28 cellular contexts compared by ENCODE assay signal in the genomic region with DNA sequence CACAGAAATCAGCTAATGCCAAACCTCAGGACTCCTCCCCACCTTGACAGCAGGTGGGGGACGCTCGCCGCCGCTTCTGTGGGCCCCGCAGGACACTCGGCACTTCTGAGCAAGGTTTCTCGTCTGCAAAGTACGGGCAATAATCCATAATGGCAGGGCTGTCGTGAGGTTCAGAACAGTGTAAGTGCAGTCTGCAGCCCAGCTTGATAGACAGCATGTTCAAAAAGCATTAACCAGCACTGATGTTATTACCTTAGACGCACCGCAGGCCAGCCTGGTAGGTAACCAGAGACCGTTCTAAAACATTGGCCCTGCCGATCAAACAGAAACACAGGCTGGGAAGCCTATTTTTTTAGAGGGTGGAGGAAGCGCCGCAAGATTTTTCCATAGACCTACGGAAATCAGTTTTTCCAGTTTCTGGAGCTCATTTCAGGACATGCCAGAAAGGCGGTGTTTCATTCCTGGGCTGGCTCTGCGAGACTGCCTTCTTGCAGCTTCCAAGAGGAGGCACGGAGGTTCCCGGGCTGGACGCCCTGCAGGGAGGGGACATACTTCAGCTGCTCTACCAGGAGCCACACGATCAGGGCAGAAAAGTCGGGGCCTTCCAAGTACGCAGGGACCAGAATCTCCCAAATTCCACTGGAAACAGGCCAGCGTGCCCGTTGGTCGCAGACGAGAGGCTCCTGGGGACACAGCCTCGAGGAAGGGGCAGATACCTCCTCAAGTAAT.
A peak's percentile ranks its signal among the peaks of the same experiment; 100 is the strongest.
DNase-seq lines count a peak whose midpoint lies in the region; ATAC-seq and TF ChIP-seq lines count a peak whose summit lies in the region.
"Had no signal": no experiment of that assay in that cellular context is flagged by ENCODE, and none has a peak within 500 bp of the region (broad histone marks: within the 10 kb centered on the region; RNA-seq: fewer than 3 reads in every experiment).

No MANE protein-coding gene starts in this region.

- TF ChIP-seq CTCF in natural killer cell (IDR thresholded peaks at IDR 0.05), result no peak
- TF ChIP-seq CTCF in foreskin keratinocyte (conservative IDR thresholded peaks at IDR 0.05), result no peak

- peaks cover 19 to 23% of the 10 kb centered on the region in 2 donors for H3K4me1 Mint-ChIP-seq in natural killer cell
- peaks cover 0 to 21% of the 10 kb centered on the region in 2 donors for H3K4me1 Mint-ChIP-seq in natural killer cell treated with Interleukin-12 subunit alpha and Interleukin-12 subunit beta and Interleukin-15 and Interleukin-18, amount 100 ng/mL, for 72 hours (ENCODE audit: low read depth in 2 of 2)

- H3K4me3 Mint-ChIP-seq in natural killer cell, result peak overlapping the region; percentile 21
- H3K4me3 Mint-ChIP-seq in natural killer cell treated with Interleukin-12 subunit alpha and Interleukin-12 subunit beta and Interleukin-15 and Interleukin-18, amount 100 ng/mL, for 72 hours, result no peak overlapping the region
- H3K4me3 Mint-ChIP-seq: activated CD4-positive, alpha-beta T cell treated with anti-CD3 and anti-CD28 coated beads for 36 hours; activated CD8-positive, alpha-beta T cell treated with anti-CD3 and anti-CD28 coated beads for 36 hours; activated T-helper 1 cell treated with anti-CD3 and anti-CD28 coated beads, Interleukin-12 subunit alpha, Interleukin-12 subunit beta, Interleukin-2, Interleukin-4 antibody, amounts not matched to agents 30 ng/mL and 10 ng/mL and 1 ng/mL, durations not matched to agents 14 hours and 24 hours and 36 hours; CD8-positive, alpha-beta T cell; T-helper 2 cell treated with Interferon-gamma antibody and Interleukin-4, amounts not matched to agents 5 μg/mL and 100 μg/mL, for 36 hours had no signal

- H3K27me3 ChIP-seq in foreskin keratinocyte, result peaks cover 17% of the 10 kb centered on the region
- H3K27me3 ChIP-seq: adrenal gland, BE2C, body of pancreas, Peyer's patch had no signal

- intact Hi-C loops in natural killer cell (cut with micrococcal nuclease), result no loop called here

- peaks cover 0 to 4% of the 10 kb centered on the region in 2 donors for H3K9me3 Mint-ChIP-seq in natural killer cell
- H3K9me3 Mint-ChIP-seq in natural killer cell treated with Interleukin-12 subunit alpha and Interleukin-12 subunit beta and Interleukin-15 and Interleukin-18, amount 100 ng/mL, for 72 hours, result no peaks in the 10 kb centered on the region
- H3K9me3 Mint-ChIP-seq: CD8-positive, alpha-beta T cell had no signal

- H3K4me1 ChIP-seq in foreskin keratinocyte, result no peaks in the 10 kb centered on the region
- H3K4me1 ChIP-seq: adrenal gland, BE2C, body of pancreas, Peyer's patch had no signal

- H3K36me3 Mint-ChIP-seq in natural killer cell, result no peaks in the 10 kb centered on the region
- no peaks in the 10 kb centered on the region for H3K36me3 Mint-ChIP-seq in natural killer cell treated with Interleukin-12 subunit alpha and Interleukin-12 subunit beta and Interleukin-15 and Interleukin-18, amount 100 ng/mL, for 72 hours
- H3K36me3 Mint-ChIP-seq: CD8-positive, alpha-beta T cell; naive B cell had no signal

- peaks cover 0 to 5% of the 10 kb centered on the region in 2 donors for H3K27me3 Mint-ChIP-seq in natural killer cell (ENCODE audit: low read depth in 2 of 2)
- peaks cover 0 to 10% of the 10 kb centered on the region in 2 donors for H3K27me3 Mint-ChIP-seq in natural killer cell treated with Interleukin-12 subunit alpha and Interleukin-12 subunit beta and Interleukin-15 and Interleukin-18, amount 100 ng/mL, for 72 hours
- H3K27me3 Mint-ChIP-seq: activated CD4-positive, alpha-beta T cell treated with anti-CD3 and anti-CD28 coated beads for 36 hours; activated CD8-positive, alpha-beta T cell treated with anti-CD3 and anti-CD28 coated beads for 36 hours had no signal

- DNase-seq in natural killer cell (no peak), foreskin keratinocyte (no peak), mesenteric fat pad (ENCODE audit: low spot score) (peak; percentile 80), NCI-H128 (lab: John Stamatoyannopoulos, UW; ENCODE audit: unreplicated experiment) (no peak), NCI-H226 (no peak), HuH-7.5 (ENCODE audit: low spot score) (no peak), epidermal melanocyte (ENCODE audit: insufficient read length, low spot score) (no peak)
- DNase-seq in natural killer cell treated with Interleukin-12 subunit alpha and Interleukin-12 subunit beta and Interleukin-15 and Interleukin-18, amount 100 ng/mL, for 72 hours (ENCODE audit: low spot score), result no peak
- DNase-seq: activated CD4-positive, alpha-beta T cell treated with anti-CD3 and anti-CD28 coated beads for 36 hours; activated CD8-positive, alpha-beta memory T cell treated with anti-CD3 and anti-CD28 coated beads, Interleukin-2, amount 50 U/mL, for 48 hours; activated CD8-positive, alpha-beta T cell treated with anti-CD3 and anti-CD28 coated beads for 36 hours; activated naive CD4-positive, alpha-beta T cell treated with Interleukin-2 at 50 U/mL for 16 hours; adrenal gland; BE2C; body of pancreas; CD8-positive, alpha-beta T cell; HCEC 1CT; midbrain; naive B cell; NCI-H1436 treated with DMSO at 0.1 percent for 48 hours; NCI-H446; NCI-H774; Peyer's patch; small intestine; stimulated activated naive CD4-positive, alpha-beta T cell treated with Interleukin-2 at 50 U/mL for 16 hours had no signal

- H3K27ac Mint-ChIP-seq in natural killer cell, result no peak overlapping the region
- no peak overlapping the region for H3K27ac Mint-ChIP-seq in natural killer cell treated with Interleukin-12 subunit alpha and Interleukin-12 subunit beta and Interleukin-15 and Interleukin-18, amount 100 ng/mL, for 72 hours
- H3K27ac Mint-ChIP-seq: activated CD4-positive, alpha-beta T cell treated with anti-CD3 and anti-CD28 coated beads for 36 hours; activated CD8-positive, alpha-beta T cell treated with anti-CD3 and anti-CD28 coated beads for 36 hours; activated T-helper 1 cell treated with anti-CD3 and anti-CD28 coated beads, Interleukin-12 subunit alpha, Interleukin-12 subunit beta, Interleukin-2, Interleukin-4 antibody, amounts not matched to agents 30 ng/mL and 10 ng/mL and 1 ng/mL, durations not matched to agents 14 hours and 24 hours and 36 hours; CD8-positive, alpha-beta T cell; naive B cell; T-helper 2 cell treated with Interferon-gamma antibody and Interleukin-4, amounts not matched to agents 5 μg/mL and 100 μg/mL, for 36 hours had no signal

- H3K27ac ChIP-seq in foreskin keratinocyte, result no peak overlapping the region
- H3K27ac ChIP-seq: adrenal gland, body of pancreas, Peyer's patch, suprapubic skin had no signal

- ATAC-seq in natural killer cell (no peak), foreskin keratinocyte (peak; percentile 48)
- no peak for ATAC-seq in natural killer cell treated with Interleukin-12 subunit alpha and Interleukin-12 subunit beta and Interleukin-15 and Interleukin-18, amount 100 ng/mL, for 72 hours
- ATAC-seq: activated CD4-positive, alpha-beta T cell treated with anti-CD3 and anti-CD28 coated beads for 36 hours; activated CD8-positive, alpha-beta T cell treated with anti-CD3 and anti-CD28 coated beads for 36 hours; body of pancreas; CD8-positive, alpha-beta T cell had no signal
